ENCODE assay signal across 14 cellular contexts in genomic region chr22:26474687-26475086, GRCh38. TPM values are rescaled to one million over a fixed set of nuclear protein-coding genes. Genes with fewer than 3 reads are reported as not detected.
DNase-seq lines count a peak whose midpoint lies in the region; ATAC-seq and TF ChIP-seq lines count a peak whose summit lies in the region.
"Had no signal": no experiment of that assay in that cellular context is flagged by ENCODE, and none has a peak within 500 bp of the region (broad histone marks: within the 10 kb centered on the region; RNA-seq: fewer than 3 reads in every experiment).

No MANE protein-coding gene starts in this region.

- H3K36me3 Mint-ChIP-seq in activated T-helper 2 cell treated with anti-CD3 and anti-CD28 coated beads, Interferon-gamma antibody, Interleukin-2, Interleukin-4, amounts not matched to agents 10 μg/mL and 5 μg/mL and 100 μg/mL, durations not matched to agents 14 hours and 24 hours and 36 hours (ENCODE audit: low read depth): peaks cover 75% of the 10 kb centered on the region
- H3K36me3 Mint-ChIP-seq in type B pancreatic cell: peaks cover 16% of the 10 kb centered on the region

- peaks cover 33% of the 10 kb centered on the region for H3K4me1 Mint-ChIP-seq in activated T-helper 2 cell treated with anti-CD3 and anti-CD28 coated beads, Interferon-gamma antibody, Interleukin-2, Interleukin-4, amounts not matched to agents 10 μg/mL and 5 μg/mL and 100 μg/mL, durations not matched to agents 14 hours and 24 hours and 36 hours (ENCODE audit: low read depth)
- H3K4me1 Mint-ChIP-seq in type B pancreatic cell (ENCODE audit: unreplicated experiment): peaks cover 15% of the 10 kb centered on the region

- ATAC-seq in GM21360 (IDR thresholded peaks at IDR 0.05; ENCODE audit: unreplicated experiment) (no peak), GM21367 (IDR thresholded peaks at IDR 0.05; ENCODE audit: unreplicated experiment) (no peak)
- ATAC-seq: heart right ventricle, left colon had no signal

- no peaks in the 10 kb centered on the region for H3K9me3 Mint-ChIP-seq in activated T-helper 2 cell treated with anti-CD3 and anti-CD28 coated beads, Interferon-gamma antibody, Interleukin-2, Interleukin-4, amounts not matched to agents 10 μg/mL and 5 μg/mL and 100 μg/mL, durations not matched to agents 14 hours and 24 hours and 36 hours
- no peaks in the 10 kb centered on the region for H3K9me3 Mint-ChIP-seq in type B pancreatic cell
- H3K9me3 Mint-ChIP-seq: activated naive CD4-positive, alpha-beta T cell treated with anti-CD3 and anti-CD28 coated beads, Interleukin-2, amount 50 U/mL, for 24 hours had no signal

- TF ChIP-seq CTCF in epithelial cell of esophagus (IDR thresholded peaks at IDR 0.05; ENCODE audit: insufficient read depth, low read depth, low read length, missing control alignments) (no peak), type B pancreatic cell (conservative IDR thresholded peaks at IDR 0.05) (no peak)

- H3K4me3 ChIP-seq in epithelial cell of esophagus (ENCODE audit: low read length): no peak overlapping the region
- H3K4me3 ChIP-seq: heart right ventricle, tibial artery had no signal

- intact Hi-C loops in activated T-helper 2 cell treated with anti-CD3 and anti-CD28 coated beads, Interferon-gamma antibody, Interleukin-2, Interleukin-4, amounts not matched to agents 10 μg/mL and 5 μg/mL and 100 μg/mL, durations not matched to agents 14 hours and 24 hours and 36 hours (cut with micrococcal nuclease): no loop called here

- H3K27me3 Mint-ChIP-seq in activated T-helper 2 cell treated with anti-CD3 and anti-CD28 coated beads, Interferon-gamma antibody, Interleukin-2, Interleukin-4, amounts not matched to agents 10 μg/mL and 5 μg/mL and 100 μg/mL, durations not matched to agents 14 hours and 24 hours and 36 hours (ENCODE audit: low read depth): no peaks in the 10 kb centered on the region
- no peaks in the 10 kb centered on the region for H3K27me3 Mint-ChIP-seq in type B pancreatic cell
- H3K27me3 Mint-ChIP-seq: activated naive CD4-positive, alpha-beta T cell treated with anti-CD3 and anti-CD28 coated beads, Interleukin-2, amount 50 U/mL, for 24 hours had no signal

- H3K4me3 Mint-ChIP-seq in activated T-helper 2 cell treated with anti-CD3 and anti-CD28 coated beads, Interferon-gamma antibody, Interleukin-2, Interleukin-4, amounts not matched to agents 10 μg/mL and 5 μg/mL and 100 μg/mL, durations not matched to agents 14 hours and 24 hours and 36 hours (ENCODE audit: low read depth): no peak overlapping the region
- H3K4me3 Mint-ChIP-seq in type B pancreatic cell: no peak overlapping the region
- H3K4me3 Mint-ChIP-seq: activated naive CD4-positive, alpha-beta T cell treated with anti-CD3 and anti-CD28 coated beads, Interleukin-2, amount 50 U/mL, for 24 hours had no signal

- H3K27ac Mint-ChIP-seq in activated T-helper 2 cell treated with anti-CD3 and anti-CD28 coated beads, Interferon-gamma antibody, Interleukin-2, Interleukin-4, amounts not matched to agents 10 μg/mL and 5 μg/mL and 100 μg/mL, durations not matched to agents 14 hours and 24 hours and 36 hours: no peak overlapping the region
- no peak overlapping the region for H3K27ac Mint-ChIP-seq in type B pancreatic cell
- H3K27ac Mint-ChIP-seq: activated naive CD4-positive, alpha-beta T cell treated with anti-CD3 and anti-CD28 coated beads, Interleukin-2, amount 50 U/mL, for 24 hours had no signal

- DNase-seq in A172 (ENCODE audit: low spot score): peak; percentile 49
- DNase-seq in ELR (ENCODE audit: low read depth): peak; percentile 68
- DNase-seq in RKO (ENCODE audit: low spot score): peak; percentile 42
- peak; percentile 48 for DNase-seq in epithelial cell of esophagus (ENCODE audit: low read depth)
- no peak for DNase-seq in activated T-helper 2 cell treated with anti-CD3 and anti-CD28 coated beads, Interferon-gamma antibody, Interleukin-2, Interleukin-4, amounts not matched to agents 10 μg/mL and 5 μg/mL and 100 μg/mL, durations not matched to agents 14 hours and 24 hours and 36 hours (ENCODE audit: low spot score)
- DNase-seq in type B pancreatic cell (ENCODE audit: extremely low spot score, unreplicated experiment): no peak
- DNase-seq: activated CD8-positive, alpha-beta memory T cell treated with anti-CD3 and anti-CD28 coated beads for 24 hours; heart right ventricle; left colon; NCI-H345 had no signal

RNA-seq across cellular contexts. Expression of gene HPS4, which starts 8.9 kb away (rescaled TPM):
- 18.4 and 20.4 TPM in 2 replicates for total RNA-seq in A172 (2014; rRNA removed; shearing (Covaris generic))
- total RNA-seq in activated T-helper 2 cell treated with anti-CD3 and anti-CD28 coated beads, Interferon-gamma antibody, Interleukin-2, Interleukin-4, amounts not matched to agents 10 μg/mL and 5 μg/mL and 100 μg/mL, durations not matched to agents 14 hours and 24 hours and 36 hours: 39.0 and 39.4 TPM in 2 replicates
- 38.1 and 46.1 TPM in 2 replicates for total RNA-seq in type B pancreatic cell (ENCODE audit: low replicate concordance)

RNA-seq across cellular contexts. Expression of gene SRRD, which starts 9.0 kb away (rescaled TPM):
- 19.2 and 24.1 TPM in 2 replicates for total RNA-seq in A172 (2014; rRNA removed; shearing (Covaris generic))
- 21.6 and 23.0 TPM in 2 replicates for total RNA-seq in activated T-helper 2 cell treated with anti-CD3 and anti-CD28 coated beads, Interferon-gamma antibody, Interleukin-2, Interleukin-4, amounts not matched to agents 10 μg/mL and 5 μg/mL and 100 μg/mL, durations not matched to agents 14 hours and 24 hours and 36 hours
- 26.9 and 27.7 TPM in 2 replicates for total RNA-seq in type B pancreatic cell (ENCODE audit: low replicate concordance)

RNA-seq across cellular contexts. Expression of gene TFIP11, which starts 37.6 kb away (rescaled TPM):
- 21.1 and 23.1 TPM in 2 replicates for total RNA-seq in A172 (2014; rRNA removed; shearing (Covaris generic))
- total RNA-seq in activated T-helper 2 cell treated with anti-CD3 and anti-CD28 coated beads, Interferon-gamma antibody, Interleukin-2, Interleukin-4, amounts not matched to agents 10 μg/mL and 5 μg/mL and 100 μg/mL, durations not matched to agents 14 hours and 24 hours and 36 hours: 49.7 and 55.0 TPM in 2 replicates
- total RNA-seq in type B pancreatic cell (ENCODE audit: low replicate concordance): 32.7 and 40.3 TPM in 2 replicates

RNA-seq across cellular contexts. Expression of gene ASPHD2, which starts 45.6 kb away (rescaled TPM):
- total RNA-seq in A172 (2014; rRNA removed; shearing (Covaris generic)): 4.0 and 4.5 TPM in 2 replicates
- 14.2 and 14.5 TPM in 2 replicates for total RNA-seq in activated T-helper 2 cell treated with anti-CD3 and anti-CD28 coated beads, Interferon-gamma antibody, Interleukin-2, Interleukin-4, amounts not matched to agents 10 μg/mL and 5 μg/mL and 100 μg/mL, durations not matched to agents 14 hours and 24 hours and 36 hours
- 1.1 and 2.4 TPM in 2 replicates for total RNA-seq in type B pancreatic cell (ENCODE audit: low replicate concordance)

Comparison
In these comparisons a context has a peak if more than half of its experiments do, and no peak if none do; other contexts are left out.
1. DNase-seq: peak in A172 (single experiment), ELR (single experiment), RKO (single experiment) and epithelial cell of esophagus (single experiment); none in activated T-helper 2 cell treated with anti-CD3 and anti-CD28 coated beads, Interferon-gamma antibody, Interleukin-2, Interleukin-4, amounts not matched to agents 10 μg/mL and 5 μg/mL and 100 μg/mL, durations not matched to agents 14 hours and 24 hours and 36 hours (single experiment) and type B pancreatic cell (single experiment).